ENCODE assay signal across 20 cellular contexts in genomic region chr5:170651902-170652301, GRCh38.
DNase-seq lines count a peak whose midpoint lies in the region; ATAC-seq, FAIRE-seq and TF ChIP-seq lines count a peak whose summit lies in the region.
"Had no signal": no experiment of that assay in that cellular context is flagged by ENCODE, and none has a peak within 500 bp of the region (broad histone marks: within the 10 kb centered on the region; RNA-seq: fewer than 3 reads in every experiment).

No MANE protein-coding gene starts in this region.

- H2BK15ac ChIP-seq in H1 (ENCODE audit: low read length) = peak overlapping the region; percentile 31; the same call in 1 of the 2 replicates

- H3K4me3 ChIP-seq in H1 (ENCODE audit: extremely low read depth in 1 of 4, insufficient read depth in 2 of 4, low read depth in 3 of 4, low read length in 4 of 4) = no peak overlapping the region

- in situ Hi-C loops in GM13976 (cut with MboI; ENCODE audit: low sequenced_read_pairs, unreplicated experiment) = no loop called here

- TF ChIP-seq CTCF in H1 (IDR thresholded peaks at IDR 0.05; ENCODE audit: control extremely low read depth in 1 of 3, insufficient read depth in 1 of 3, low read depth in 1 of 3, low read length in 3 of 3) (no peak), GM13976 (IDR thresholded peaks at IDR 0.05; ENCODE audit: borderline replicate concordance, control extremely low read depth, extremely low read depth, insufficient read depth, missing control alignments) (no peak)

- DNase-seq in NCI-H748 (lab: John Stamatoyannopoulos, UW; ENCODE audit: unreplicated experiment) = peak; percentile 32
- no peak for DNase-seq in NCI-H748 treated with DMSO at 0.1 percent for 48 hours (lab: John Stamatoyannopoulos, UW)
- DNase-seq in H1 (ENCODE audit: low read depth in 1 of 2, low spot score in 2 of 2) = no peak
- DNase-seq in mesenteric fat pad (ENCODE audit: low spot score) = peak; percentile 9
- DNase-seq in medulla oblongata (ENCODE audit: extremely low spot score) = no peak
- DNase-seq in DMS153 (lab: John Stamatoyannopoulos, UW) = no peak
- DNase-seq in GM13976 (ENCODE audit: low spot score) = no peak
- DNase-seq: DMS79 treated with DMSO at 0.1 percent for 48 hours, GOT3, IMR-90, NCI-H1105, NCI-H2029 treated with DMSO at 0.1 percent for 48 hours, NCI-H446, OCI-M1 had no signal

- H3K79me2 ChIP-seq in H1 (ENCODE audit: control insufficient read depth in 1 of 2, insufficient read depth in 2 of 2, low read length in 2 of 2) = no peaks in the 10 kb centered on the region

- CTCF ChIA-PET in H1 (lab: Charles Lee; ENCODE audit: partially characterized antibody) = interaction anchor here (2.0 to 2.5 kb wide), 3 partner anchors 14 to 140 kb away, joined by 5 to 9 read pairs (median 6); no protein-coding TSS in a partner anchor

- no peak overlapping the region for H2BK120ac ChIP-seq in H1 (replicated peaks; ENCODE audit: low read depth, low read length)

- no peak overlapping the region for H3K4ac ChIP-seq in H1 (replicated peaks; ENCODE audit: insufficient read length, low read depth, low read length)

- peak overlapping the region; percentile 60; the same call in 1 of the 2 replicates for H2BK5ac ChIP-seq in H1 (ENCODE audit: low read depth, low read length)

- H2BK12ac ChIP-seq in H1 (ENCODE audit: low read depth, low read length) = no peak overlapping the region

- no peak overlapping the region for H3K9ac ChIP-seq in H1 (replicated peaks in 1 of 4; ENCODE audit: extremely low read depth in 1 of 4, low read depth in 3 of 4, low read length in 3 of 4)
- H3K9ac ChIP-seq: KMS-11 had no signal

- H2AK5ac ChIP-seq in H1 (ENCODE audit: low read depth, low read length) = no peak overlapping the region

- no peak for TF ChIP-seq POLR2A in H1 (IDR thresholded peaks at IDR 0.05; ENCODE audit: control extremely low read depth in 1 of 2, low read depth in 2 of 2, low read length in 2 of 2)

- no peak overlapping the region for H4K5ac ChIP-seq in H1 (ENCODE audit: insufficient read length, low read depth, low read length)

- H3K27ac ChIP-seq in H1 (ENCODE audit: low read depth, low read length) = no peak overlapping the region
- H3K27ac ChIP-seq: KMS-11 had no signal

- H2BK20ac ChIP-seq in H1 (ENCODE audit: low read length) = no peak overlapping the region

- TF ChIP-seq EP300 in H1 (IDR thresholded peaks at IDR 0.05; ENCODE audit: borderline replicate concordance in 1 of 2, low read depth in 2 of 2, low read length in 2 of 2) = no peak

- H3K23me2 ChIP-seq in H1 (ENCODE audit: low read depth, low read length) = no peaks in the 10 kb centered on the region

- no peak overlapping the region for H4K8ac ChIP-seq in H1 (ENCODE audit: extremely low read depth, insufficient read depth, low read length)

- no peaks in the 10 kb centered on the region for H4K20me1 ChIP-seq in H1 (replicated peaks in 1 of 2; ENCODE audit: control insufficient read depth in 1 of 2, insufficient read depth in 2 of 2, low read length in 2 of 2)

- H3K9me3 ChIP-seq in H1 (ENCODE audit: insufficient read depth in 2 of 2, low read depth in 1 of 2, low read length in 1 of 2) = no peaks in the 10 kb centered on the region

- POLR2A ChIA-PET in H1 (lab: Charles Lee; ENCODE audit: partially characterized antibody) = interaction anchor here (1.9 kb wide), 1 partner anchor 10 kb away, joined by 5 read pairs; no protein-coding TSS in a partner anchor

- no peak overlapping the region for H2AFZ ChIP-seq in H1 (ENCODE audit: low read length)

- peaks cover 0 to 8% (median 5%) of the 10 kb centered on the region in 4 experiments; a peak in 4 of 7 replicates for H3K4me1 ChIP-seq in H1 (replicated peaks in 1 of 4; ENCODE audit: control insufficient read depth in 3 of 4, insufficient read depth in 4 of 4, low read length in 3 of 4)

- no peak for TF ChIP-seq RAD21 in H1 (IDR thresholded peaks at IDR 0.05 in 1 of 2, conservative IDR thresholded peaks at IDR 0.05 in 1 of 2; ENCODE audit: low read depth in 2 of 2, low read length in 2 of 2)

- H3K79me1 ChIP-seq in H1 (ENCODE audit: low read depth, low read length) = no peaks in the 10 kb centered on the region

- H3K18ac ChIP-seq in H1 (ENCODE audit: extremely low read depth, low read length) = no peak overlapping the region

- no peak overlapping the region for H3K23ac ChIP-seq in H1 (ENCODE audit: insufficient read length)

- ATAC-seq in GM18858 (IDR thresholded peaks at IDR 0.05; ENCODE audit: unreplicated experiment) = no peak
- ATAC-seq: Right ventricle myocardium inferior had no signal

- 66% methylated on average over 6 of the region's 6 CpGs; no CpG with 5 or more reads in 1 of the 2 experiments for WGBS in H1 (ENCODE audit: extremely low coverage in 1 of 2, insufficient coverage in 1 of 2, insufficient read length in 1 of 2, insufficient replicate concordance in 2 of 2, low coverage in 1 of 2, low lambda C conversion rate in 2 of 2, missing lambda C conversion rate in 1 of 2), 2 experiments

- H3K36me3 ChIP-seq in H1 (ENCODE audit: control insufficient read depth in 2 of 4, insufficient read depth in 4 of 4, low read length in 3 of 4) = no peaks in the 10 kb centered on the region

- no peak overlapping the region for H3K4me2 ChIP-seq in H1 (ENCODE audit: insufficient read depth in 1 of 2, low read depth in 2 of 2, low read length in 2 of 2)
- H3K4me2 ChIP-seq: KMS-11 had no signal

- FAIRE-seq in H1 (lab: Jason Lieb, UNC) = no peak
- FAIRE-seq: D721Med, GM12892, GM18507 had no signal

- H3K27me3 ChIP-seq in H1 (replicated peaks in 1 of 4; ENCODE audit: control insufficient read depth in 3 of 4, extremely low read depth in 1 of 4, insufficient read depth in 3 of 4, low read length in 3 of 4) = no peaks in the 10 kb centered on the region; a peak in 1 of 7 replicates

- H3K56ac ChIP-seq in H1 (replicated peaks; ENCODE audit: insufficient read length, low read depth, low read length) = no peak overlapping the region

- no peak overlapping the region for H3K14ac ChIP-seq in H1 (ENCODE audit: insufficient read length)

- H4K91ac ChIP-seq in H1 (replicated peaks; ENCODE audit: insufficient read length, low read length) = no peak overlapping the region

TF ChIP-seq in H1, 55 proteins besides CTCF, POLR2A, EP300 and RAD21:
- TF ChIP-seq KDM5A (IDR thresholded peaks at IDR 0.05; ENCODE audit: low read length) = no peak
- 0 out of 2 replicates have a peak, but pooled peaks have one; percentile 13 for TF ChIP-seq SP1 (IDR thresholded peaks at IDR 0.05; ENCODE audit: low read depth, low read length)

Comparison
In these comparisons a context has a peak if more than half of its experiments do, and no peak if none do; other contexts are left out.
1. DNase-seq: peak in NCI-H748 (single experiment) and mesenteric fat pad (single experiment); none in NCI-H748 treated with DMSO at 0.1 percent for 48 hours (single experiment), H1 (0 of 2), medulla oblongata (single experiment), DMS153 (single experiment) and GM13976 (single experiment).